In the genomic region with DNA sequence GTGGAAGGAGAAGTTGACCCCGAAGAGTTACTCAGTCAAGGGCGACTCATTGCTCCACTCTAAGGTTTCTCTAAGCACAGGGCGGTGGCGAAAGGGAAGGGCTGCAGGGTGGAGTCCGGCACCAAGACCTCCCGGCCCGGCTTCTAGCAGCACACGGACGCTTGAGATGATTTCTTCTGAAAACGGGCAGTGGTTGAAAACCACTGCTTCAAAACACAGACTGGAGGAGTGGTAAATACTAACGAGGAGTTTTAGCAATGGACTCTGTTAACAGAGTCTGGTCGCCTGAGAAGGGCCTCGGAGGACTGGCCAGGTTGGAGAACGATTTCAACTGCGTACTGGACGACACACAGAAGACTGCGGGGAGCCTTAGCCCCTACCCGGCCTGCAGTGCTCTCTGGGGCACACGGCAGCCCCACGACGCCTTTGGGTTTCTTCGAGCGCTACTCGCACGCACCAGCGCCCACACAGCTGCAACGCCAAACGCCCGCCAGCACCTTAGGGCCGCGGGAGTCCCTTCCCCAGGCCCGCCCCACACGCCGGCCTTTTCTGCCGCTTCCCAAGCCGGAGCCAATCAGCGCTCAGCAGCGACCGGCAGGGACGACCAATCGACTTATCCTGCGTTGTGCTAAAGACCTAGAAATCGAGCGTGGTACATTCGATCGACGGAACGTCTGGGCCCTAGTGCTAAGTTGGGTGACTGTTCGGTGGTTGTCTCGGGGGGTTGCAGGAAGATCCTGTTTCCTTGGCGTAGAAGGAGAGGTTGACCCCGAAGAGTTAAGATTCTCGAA, we compare ENCODE assay signal across 8 cellular contexts. TPM values are rescaled to one million over a fixed set of nuclear protein-coding genes. Genes with fewer than 3 reads are reported as not detected.
DNase-seq lines count a peak whose midpoint lies in the region; ATAC-seq lines count a peak whose summit lies in the region.

No MANE protein-coding gene starts in this region.

- H3K4me3 ChIP-seq in mononuclear cell (ENCODE audit: low read length): peak overlapping the region; percentile 61

- H3K27me3 ChIP-seq in mononuclear cell (ENCODE audit: insufficient read depth, low read length): peaks cover 23% of the 10 kb centered on the region

- peak; percentile 22 to 94 (median 84) for DNase-seq in C1 segment of cervical spinal cord (lab: John Stamatoyannopoulos, UW)
- DNase-seq in NOMO-1 treated with DMSO at 0.1 percent for 48 hours (lab: John Stamatoyannopoulos, UW; ENCODE audit: unreplicated experiment): peak; percentile 83
- peak; percentile 59 for DNase-seq in activated T-cell treated with anti-CD3 and anti-CD28 coated beads for 1 hour (ENCODE audit: low read depth)
- DNase-seq in epidermal melanocyte (ENCODE audit: insufficient read length, low spot score): peak; percentile 99
- DNase-seq in stimulated activated CD8-positive, alpha-beta memory T cell treated with anti-CD3 and anti-CD28 coated beads, Interleukin-2, amount 100 ng/mL, for 48 hours (ENCODE audit: low read depth in 2 of 2): peak; percentile 70 to 78

- peaks cover 30% of the 10 kb centered on the region for H3K4me1 ChIP-seq in mononuclear cell (ENCODE audit: insufficient read depth, low read length)

- peak; percentile 78 for ATAC-seq in GM19324 (IDR thresholded peaks at IDR 0.05; ENCODE audit: low FRiP score, unreplicated experiment)
- ATAC-seq in HG03521 (IDR thresholded peaks at IDR 0.05; ENCODE audit: unreplicated experiment): peak; percentile 83

- no peaks in the 10 kb centered on the region for H3K9me3 ChIP-seq in mononuclear cell (ENCODE audit: low read depth, low read length)

RNA-seq across cellular contexts. Expression of gene CA4, which starts 14.4 kb away (rescaled TPM):
- total RNA-seq in mononuclear cell: not detected

RNA-seq across cellular contexts. Expression of gene HEATR6, which starts 56.6 kb away (rescaled TPM):
- total RNA-seq in mononuclear cell: 16.1 TPM

Comparison
In these comparisons a context has a peak if more than half of its experiments do, and no peak if none do; other contexts are left out.
1. Peak in every context shown above with its lines: DNase-seq, ATAC-seq and H3K4me3 ChIP-seq.